Comparison of ENCODE assay signal across 26 cellular contexts in genomic region chr17:82901356-82901755, GRCh38.
"Had no signal": no experiment of that assay in that cellular context is flagged by ENCODE, and none has a peak within 500 bp of the region (broad histone marks: within the 10 kb centered on the region; RNA-seq: fewer than 3 reads in every experiment).

No MANE protein-coding gene starts in this region.

- H3K9me3 ChIP-seq: breast epithelium, esophagus squamous epithelium, gastroesophageal sphincter, heart left ventricle, ovary, prostate gland, upper lobe of left lung had no signal

- H3K27me3 Mint-ChIP-seq: activated naive CD4-positive, alpha-beta T cell treated with anti-CD3 and anti-CD28 coated beads, Interleukin-2, amount 50 U/mL, for 24 hours; naive thymus-derived CD8-positive, alpha-beta T cell; stimulated activated naive B cell treated with anti-CD40 and anti-IgM and Interleukin-4, amounts not matched to agents 10 μg/mL and 1 μg/mL and 100 μg/mL, for 72 hours had no signal

- H3K27ac Mint-ChIP-seq: activated CD8-positive, alpha-beta T cell treated with anti-CD3 and anti-CD28 coated beads, Interleukin-2, amount 10 ng/mL, durations not matched to agents 7 days and 5 days; activated naive CD4-positive, alpha-beta T cell treated with anti-CD3 and anti-CD28 coated beads, Interleukin-2, amount 50 U/mL, for 24 hours; activated T-helper 1 cell treated with anti-CD3 and anti-CD28 coated beads, Interleukin-12 subunit alpha, Interleukin-12 subunit beta, Interleukin-2, Interleukin-4 antibody, amounts not matched to agents 30 ng/mL and 10 ng/mL and 1 ng/mL, durations not matched to agents 14 hours and 24 hours and 36 hours; endodermal cell; neural progenitor cell; stimulated activated naive B cell treated with anti-CD40 and anti-IgM and Interleukin-4, amounts not matched to agents 10 μg/mL and 1 μg/mL and 100 μg/mL, for 72 hours had no signal

- H3K4me3 ChIP-seq: esophagus squamous epithelium, gastroesophageal sphincter, heart left ventricle, lung, neural progenitor cell, ovary, prostate gland, skin epidermis, upper lobe of left lung had no signal

- DNase-seq: activated CD4-positive, alpha-beta T cell treated with anti-CD3 and anti-CD28 coated beads for 1 hour; activated CD4-positive, alpha-beta T cell treated with anti-CD3 and anti-CD28 coated beads, Interleukin-2, amount 50 U/mL, for 1 hour; activated CD8-positive, alpha-beta T cell treated with anti-CD3 and anti-CD28 coated beads, Interleukin-2, amount 10 ng/mL, durations not matched to agents 7 days and 5 days; activated gamma-delta T cell treated with Interleukin-2 at 50 U/mL for 16 hours; cortex of kidney; endodermal cell; esophagus squamous epithelium; heart left ventricle; ovary; stimulated activated CD4-positive, alpha-beta T cell treated with anti-CD3 and anti-CD28 coated beads, Interleukin-15, amount 100 ng/mL, for 24 hours; stimulated activated CD4-positive, alpha-beta T cell treated with anti-CD3 and anti-CD28 coated beads, Interleukin-2, amount 100 ng/mL, for 48 hours; stimulated activated CD8-positive, alpha-beta memory T cell treated with anti-CD3 and anti-CD28 coated beads, Interleukin-4, amount 100 ng/mL, for 48 hours; stimulated activated naive B cell treated with anti-CD40 and anti-IgM and Interleukin-4, amounts not matched to agents 10 μg/mL and 1 μg/mL and 100 μg/mL, for 72 hours; T-helper 1 cell had no signal

- H3K27ac ChIP-seq: breast epithelium, esophagus squamous epithelium, gastroesophageal sphincter, heart left ventricle, neural progenitor cell, ovary, prostate gland, skin epidermis, upper lobe of left lung had no signal

- H3K36me3 ChIP-seq: breast epithelium, neural progenitor cell, ovary, prostate gland had no signal

- ATAC-seq: activated CD8-positive, alpha-beta T cell treated with anti-CD3 and anti-CD28 coated beads, Interleukin-2, amount 10 ng/mL, durations not matched to agents 7 days and 5 days; gastroesophageal sphincter; heart left ventricle; left lobe of liver; naive thymus-derived CD8-positive, alpha-beta T cell; right cardiac atrium; stimulated activated naive B cell treated with anti-CD40 and anti-IgM and Interleukin-4, amounts not matched to agents 10 μg/mL and 1 μg/mL and 100 μg/mL, for 72 hours had no signal

- H3K4me3 Mint-ChIP-seq: activated CD8-positive, alpha-beta T cell treated with anti-CD3 and anti-CD28 coated beads, Interleukin-2, amount 10 ng/mL, durations not matched to agents 7 days and 5 days; activated naive CD4-positive, alpha-beta T cell treated with anti-CD3 and anti-CD28 coated beads, Interleukin-2, amount 50 U/mL, for 24 hours; activated T-helper 1 cell treated with anti-CD3 and anti-CD28 coated beads, Interleukin-12 subunit alpha, Interleukin-12 subunit beta, Interleukin-2, Interleukin-4 antibody, amounts not matched to agents 30 ng/mL and 10 ng/mL and 1 ng/mL, durations not matched to agents 14 hours and 24 hours and 36 hours; endodermal cell; naive thymus-derived CD8-positive, alpha-beta T cell; neural progenitor cell; stimulated activated naive B cell treated with anti-CD40 and anti-IgM and Interleukin-4, amounts not matched to agents 10 μg/mL and 1 μg/mL and 100 μg/mL, for 72 hours had no signal

- H3K4me1 Mint-ChIP-seq: endodermal cell had no signal

- H3K9me3 Mint-ChIP-seq: activated naive CD4-positive, alpha-beta T cell treated with anti-CD3 and anti-CD28 coated beads, Interleukin-2, amount 50 U/mL, for 24 hours; activated T-helper 1 cell treated with anti-CD3 and anti-CD28 coated beads, Interleukin-12 subunit alpha, Interleukin-12 subunit beta, Interleukin-2, Interleukin-4 antibody, amounts not matched to agents 30 ng/mL and 10 ng/mL and 1 ng/mL, durations not matched to agents 14 hours and 24 hours and 36 hours; naive thymus-derived CD8-positive, alpha-beta T cell; neural progenitor cell; stimulated activated naive B cell treated with anti-CD40 and anti-IgM and Interleukin-4, amounts not matched to agents 10 μg/mL and 1 μg/mL and 100 μg/mL, for 72 hours had no signal

- H3K27me3 ChIP-seq: breast epithelium, esophagus squamous epithelium, gastroesophageal sphincter, heart left ventricle, neural progenitor cell, ovary, upper lobe of left lung had no signal

- H3K4me1 ChIP-seq: breast epithelium, esophagus squamous epithelium, gastroesophageal sphincter, heart left ventricle, neural progenitor cell, prostate gland, upper lobe of left lung had no signal
